1 cellular context compared by ENCODE assay signal in genomic region chr7:963236-964078, GRCh38.
TF ChIP-seq lines count a peak whose summit lies in the region.

No MANE protein-coding gene starts in this region.

TF ChIP-seq in H1, 55 proteins besides CTCF, POLR2A, EP300 and RAD21 (continued from another document):
- TF ChIP-seq CHD7 (IDR thresholded peaks at IDR 0.05; ENCODE audit: insufficient replicate concordance, low read length), result no peak
- TF ChIP-seq, protein P1, sequence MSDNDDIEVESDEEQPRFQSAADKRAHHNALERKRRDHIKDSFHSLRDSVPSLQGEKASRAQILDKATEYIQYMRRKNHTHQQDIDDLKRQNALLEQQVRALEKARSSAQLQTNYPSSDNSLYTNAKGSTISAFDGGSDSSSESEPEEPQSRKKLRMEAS (IDR thresholded peaks at IDR 0.05), result no peak
TF ChIP-seq in H1: peak in this region for 1.
